ENCODE assay signal across 10 cellular contexts in genomic region chr21:42456457-42456856, GRCh38.
A peak's percentile ranks its signal among the peaks of the same experiment; 100 is the strongest.
DNase-seq lines count a peak whose midpoint lies in the region; ATAC-seq lines count a peak whose summit lies in the region.
"Had no signal": no experiment of that assay in that cellular context is flagged by ENCODE, and none has a peak within 500 bp of the region (broad histone marks: within the 10 kb centered on the region; RNA-seq: fewer than 3 reads in every experiment).

No MANE protein-coding gene starts in this region.

- peak; percentile 37 for DNase-seq in DMS153 (lab: John Stamatoyannopoulos, UW)
- no peak for DNase-seq in DMS153 treated with DMSO at 0.1 percent for 48 hours (lab: John Stamatoyannopoulos, UW; ENCODE audit: unreplicated experiment)
- DNase-seq in activated CD4-positive, alpha-beta T cell treated with anti-CD3 and anti-CD28 coated beads, Interleukin-2, amount 50 U/mL, for 4 hours, result peak; percentile 34 to 43
- DNase-seq in effector CD4-positive, alpha-beta T cell, result peak; percentile 28
- peak; percentile 58 for DNase-seq in stimulated activated CD8-positive, alpha-beta memory T cell treated with anti-CD3 and anti-CD28 coated beads, Interleukin-4, amount 100 ng/mL, for 48 hours
- DNase-seq in HPDE6-E6E7 (ENCODE audit: extremely low spot score), result no peak
- DNase-seq: occipital lobe had no signal

- ATAC-seq in GM18868 (IDR thresholded peaks at IDR 0.05; ENCODE audit: unreplicated experiment) (no peak), GM19035 (IDR thresholded peaks at IDR 0.05; ENCODE audit: unreplicated experiment) (no peak)
- ATAC-seq: SK-N-SH treated with all-trans-retinoic acid at 6 μM for 48 hours had no signal

Comparison
In these comparisons a context has a peak if more than half of its experiments do, and no peak if none do; other contexts are left out.
1. DNase-seq: peak in DMS153 (single experiment), activated CD4-positive, alpha-beta T cell treated with anti-CD3 and anti-CD28 coated beads, Interleukin-2, amount 50 U/mL, for 4 hours (2 of 2), effector CD4-positive, alpha-beta T cell (single experiment) and stimulated activated CD8-positive, alpha-beta memory T cell treated with anti-CD3 and anti-CD28 coated beads, Interleukin-4, amount 100 ng/mL, for 48 hours (single experiment); none in DMS153 treated with DMSO at 0.1 percent for 48 hours (single experiment) and HPDE6-E6E7 (single experiment).